In the genomic region with DNA sequence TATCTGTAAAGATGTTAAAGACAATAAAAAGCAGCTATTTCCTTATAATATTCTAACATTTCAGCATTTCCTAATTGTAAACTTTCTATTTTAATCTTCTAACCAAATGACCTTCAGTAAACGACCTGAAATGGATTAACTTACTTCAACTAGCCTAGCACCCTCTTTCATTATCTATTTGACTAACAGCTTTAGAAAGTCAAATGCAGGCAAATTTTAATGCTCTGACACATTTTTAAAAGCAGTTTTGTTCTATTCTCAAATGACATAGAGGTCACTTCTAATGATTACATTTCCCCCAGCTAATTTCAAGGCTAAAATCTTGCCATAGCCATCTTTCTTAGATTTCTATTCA, we compare ENCODE assay signal across 12 cellular contexts. TPM values are rescaled to one million over a fixed set of nuclear protein-coding genes. Genes with fewer than 3 reads are reported as not detected.
A peak's percentile ranks its signal among the peaks of the same experiment; 100 is the strongest.
DNase-seq lines count a peak whose midpoint lies in the region; ATAC-seq, FAIRE-seq and TF ChIP-seq lines count a peak whose summit lies in the region.
"Had no signal": no experiment of that assay in that cellular context is flagged by ENCODE, and none has a peak within 500 bp of the region (broad histone marks: within the 10 kb centered on the region; RNA-seq: fewer than 3 reads in every experiment).

No MANE protein-coding gene starts in this region.

- peaks cover 1% of the 10 kb centered on the region; the same call in 1 of the 2 replicates for H3K27me3 Mint-ChIP-seq in HFFc6 (ENCODE audit: insufficient read depth)

- no peaks in the 10 kb centered on the region for H3K9me3 Mint-ChIP-seq in HFFc6
- H3K9me3 Mint-ChIP-seq: CD14-positive monocyte had no signal

- no peaks in the 10 kb centered on the region for H3K36me3 ChIP-seq in bronchial epithelial cell (ENCODE audit: control insufficient read depth, insufficient read depth, low read length)

- no peak for FAIRE-seq in bronchial epithelial cell (lab: Jason Lieb, UNC)

- H3K4me1 Mint-ChIP-seq in HFFc6 (ENCODE audit: low read depth) = peaks cover 18% of the 10 kb centered on the region
- H3K4me1 Mint-ChIP-seq: CD14-positive monocyte had no signal

- no peak overlapping the region; the same call in 1 of the 2 replicates for H3K27ac Mint-ChIP-seq in HFFc6
- H3K27ac Mint-ChIP-seq: CD14-positive monocyte had no signal

- peak; percentile 29 for ATAC-seq in GM18508 (IDR thresholded peaks at IDR 0.05; ENCODE audit: insufficient read depth, unreplicated experiment)
- ATAC-seq in GM21526 (IDR thresholded peaks at IDR 0.05; ENCODE audit: low FRiP score, unreplicated experiment) = peak; percentile 43
- peak; percentile 58 for ATAC-seq in HG03159 (IDR thresholded peaks at IDR 0.05; ENCODE audit: unreplicated experiment)

- DNase-seq in bronchial epithelial cell (ENCODE audit: low read depth) = peak; percentile 22
- DNase-seq in DMS153 treated with DMSO at 0.1 percent for 48 hours (lab: John Stamatoyannopoulos, UW; ENCODE audit: unreplicated experiment) = no peak
- DNase-seq in NCI-H748 (lab: John Stamatoyannopoulos, UW; ENCODE audit: unreplicated experiment) = no peak
- no peak for DNase-seq in HFFc6
- no peak for DNase-seq in SW 1271 (lab: John Stamatoyannopoulos, UW)
- DNase-seq: activated CD8-positive, alpha-beta memory T cell treated with anti-CD3 and anti-CD28 coated beads for 24 hours; amniotic stem cell; right cardiac atrium had no signal

- H3K27me3 ChIP-seq in bronchial epithelial cell (ENCODE audit: control insufficient read depth, insufficient read depth, low read length) = no peaks in the 10 kb centered on the region

- no peak overlapping the region for H3K4me3 Mint-ChIP-seq in HFFc6
- H3K4me3 Mint-ChIP-seq: CD14-positive monocyte had no signal

- H3K36me3 Mint-ChIP-seq in HFFc6 (ENCODE audit: low read depth) = peaks cover 47% of the 10 kb centered on the region
- H3K36me3 Mint-ChIP-seq: CD14-positive monocyte had no signal

- no peak for TF ChIP-seq CTCF in bronchial epithelial cell (IDR thresholded peaks at IDR 0.05; ENCODE audit: insufficient read depth, low read length, severe bottlenecking)
- TF ChIP-seq CTCF in HFFc6 (IDR thresholded peaks at IDR 0.05) = no peak

- no peak overlapping the region for H3K4me3 ChIP-seq in bronchial epithelial cell (ENCODE audit: low read depth, low read length)

RNA-seq across cellular contexts. Expression of gene SLC7A11, which starts 41.9 kb away (rescaled TPM):
- 126 and 129 TPM in 2 replicates for total RNA-seq in bronchial epithelial cell
- 10 to 100 TPM; 12.0 to 66.1 (median 54.1) TPM for total RNA-seq in HFFc6 (2021; fragmentation: NEBNext Ultra II Directional; extraction: Animal tissue kit (Norgen Biotek cat#: 25700))
